In genomic region chr17:19238167-19238505, GRCh38 we compare ENCODE assay signal across 7 cellular contexts. TPM values are rescaled to one million over a fixed set of nuclear protein-coding genes. Genes with fewer than 3 reads are reported as not detected.
DNase-seq lines count a peak whose midpoint lies in the region; ATAC-seq, FAIRE-seq and TF ChIP-seq lines count a peak whose summit lies in the region.

No MANE protein-coding gene starts in this region.

- in situ Hi-C loops in K562 (cut with MboI): no loop called here

- peaks cover 23% of the 10 kb centered on the region for H3K79me2 ChIP-seq in K562 (ENCODE audit: control insufficient read depth, insufficient read depth, low read length)

- WGBS in K562 (ENCODE audit: insufficient coverage, low coverage, missing lambda C conversion rate): 21% methylated on average over 11 of the region's 21 CpGs
- WGBS in small intestine, 3 donors: 4 to 10% (median 6%) methylated on average over 21 of the region's 21 CpGs

- H3K4me3 ChIP-seq in GM06990 (replicated peaks; ENCODE audit: low read depth, low read length): peak overlapping the region; percentile 85
- peak overlapping the region; percentile 76 for H3K4me3 ChIP-seq in MG63
- H3K4me3 ChIP-seq in K562: peak overlapping the region; percentile 84
- peak overlapping the region; percentile 86 to 91 for H3K4me3 ChIP-seq in small intestine (ENCODE audit: low read depth in 1 of 2, low read length in 2 of 2)

- no peaks in the 10 kb centered on the region for H3K9me1 ChIP-seq in K562 (ENCODE audit: control insufficient read depth, insufficient read depth, low read length)

- no peaks in the 10 kb centered on the region for H3K36me3 ChIP-seq in GM06990 (ENCODE audit: control insufficient read depth, insufficient read depth, low read length)
- peaks cover 5% of the 10 kb centered on the region for H3K36me3 ChIP-seq in MG63
- 0 out of 3 replicates have a peak, but pooled peaks cover 3% of the 10 kb centered on the region for H3K36me3 ChIP-seq in K562 (ENCODE audit: control insufficient read depth, insufficient read depth, low read length)
- H3K36me3 ChIP-seq in small intestine (ENCODE audit: control insufficient read depth in 2 of 2, insufficient read depth in 2 of 2, low read length in 2 of 2): no peaks in the 10 kb centered on the region

- H4K20me1 ChIP-seq in K562 (replicated peaks; ENCODE audit: control insufficient read depth, insufficient read depth, low read length): no peaks in the 10 kb centered on the region

- POLR2A ChIA-PET in K562 (lab: Yijun Ruan, JAX): interaction anchor here (2.3 kb wide), 1 partner anchor 10 kb away, joined by 16 read pairs; no protein-coding TSS in a partner anchor

- TF ChIP-seq POLR2A in K562 (conservative IDR thresholded peaks at IDR 0.05): no peak

- FAIRE-seq in K562 (lab: Jason Lieb, UNC) (no peak), small intestine (lab: Jason Lieb, UNC) (no peak)

- no peak for TF ChIP-seq CTCF in GM06990 (IDR thresholded peaks at IDR 0.05; ENCODE audit: insufficient read depth, low read length, poor library complexity, severe bottlenecking)
- TF ChIP-seq CTCF in K562 (IDR thresholded peaks at IDR 0.05 in 2 of 3, conservative IDR thresholded peaks at IDR 0.05 in 1 of 3; ENCODE audit: insufficient read depth in 2 of 3, low read depth in 1 of 3, low read length in 3 of 3): no peak

- CTCF ChIA-PET in K562 (lab: Yijun Ruan, JAX; ENCODE audit: low intra/inter-chr PET ratio): no interaction called here

- no peak for TF ChIP-seq RAD21 in K562 (CRISPR knock-in tag; conservative IDR thresholded peaks at IDR 0.05 in 1 of 2, IDR thresholded peaks at IDR 0.05 in 1 of 2)

- H3K4me2 ChIP-seq in K562 (ENCODE audit: insufficient read depth, low read length): peak overlapping the region; percentile 84

- peaks cover 9 to 11% of the 10 kb centered on the region in 2 experiments for H3K4me1 ChIP-seq in K562 (replicated peaks in 1 of 2; ENCODE audit: control insufficient read depth in 2 of 2, insufficient read depth in 2 of 2, low read length in 2 of 2)
- H3K4me1 ChIP-seq in small intestine (ENCODE audit: control insufficient read depth in 2 of 2, insufficient read depth in 1 of 2, low read depth in 1 of 2, low read length in 1 of 2): no peaks in the 10 kb centered on the region

- H3K27ac ChIP-seq in K562 (ENCODE audit: extremely low read depth, low read depth, low read length) (peak overlapping the region; percentile 69; the same call in 1 of the 3 replicates), small intestine (ENCODE audit: low read depth in 1 of 2, low read length in 1 of 2) (no peak overlapping the region)

- no peak for TF ChIP-seq EP300 in K562 (IDR thresholded peaks at IDR 0.05; ENCODE audit: low read length)

- DNase-seq in GM06990 (ENCODE audit: extremely low read depth, insufficient read length) (peak; percentile 20), MG63 (peak; percentile 33), K562 (ENCODE audit: extremely low read depth in 1 of 4, low spot score in 3 of 4) (peak in 1 of 4 experiments; percentile 16), iPS-NIHi7 (ENCODE audit: extremely low spot score) (peak; percentile 41), small intestine (no peak)

- H3K27me3 ChIP-seq in GM06990 (replicated peaks; ENCODE audit: control insufficient read depth, insufficient read depth, low read length): no peaks in the 10 kb centered on the region
- no peaks in the 10 kb centered on the region for H3K27me3 ChIP-seq in MG63
- H3K27me3 ChIP-seq in K562 (ENCODE audit: control insufficient read depth in 2 of 2, insufficient read depth in 2 of 2, low read length in 2 of 2): no peaks in the 10 kb centered on the region
- no peaks in the 10 kb centered on the region for H3K27me3 ChIP-seq in small intestine (ENCODE audit: control insufficient read depth in 2 of 2, insufficient read depth in 2 of 2, low read length in 2 of 2)

- intact Hi-C loops in K562 (cut with micrococcal nuclease): no loop called here

- no TSS peak for BruUV-seq in K562 (replicated peaks; lab: Mats Ljungman, UMichigan)

- peak overlapping the region; percentile 82; the same call in 1 of the 2 replicates for H2AFZ ChIP-seq in K562 (ENCODE audit: low read depth, low read length)

- peak overlapping the region; percentile 81 to 98; a peak in 3 of 4 replicates for H3K9ac ChIP-seq in K562 (ENCODE audit: insufficient read depth in 1 of 2, low read depth in 2 of 2, low read length in 2 of 2)

- ATAC-seq in K562: peak; percentile 28
- ATAC-seq in GM21529 (IDR thresholded peaks at IDR 0.05; ENCODE audit: unreplicated experiment): no peak
- ATAC-seq in HG03196 (IDR thresholded peaks at IDR 0.05; ENCODE audit: unreplicated experiment): no peak

- H3K9me3 ChIP-seq in MG63 (no peaks in the 10 kb centered on the region), K562 (replicated peaks; ENCODE audit: control insufficient read depth, insufficient read depth, low read depth, low read length) (no peaks in the 10 kb centered on the region), small intestine (ENCODE audit: control insufficient read depth, low read depth) (no peaks in the 10 kb centered on the region)

TF ChIP-seq in K562, 482 proteins besides CTCF, POLR2A, EP300 and RAD21 (continues in another document):
- TF ChIP-seq RREB1 (CRISPR knock-in tag; IDR thresholded peaks at IDR 0.05): no peak
- TF ChIP-seq SPI1 (IDR thresholded peaks at IDR 0.05; ENCODE audit: borderline replicate concordance, low read depth, low read length): peak; percentile 31; the same call in 1 of the 2 replicates

RNA-seq across cellular contexts. Expression of gene EPN2, which starts 1.0 kb away (rescaled TPM):
- total RNA-seq in MG63 (2014; rRNA removed; shearing (Covaris generic); ENCODE audit: low replicate concordance): 16.4 and 31.6 TPM in 2 replicates
- total RNA-seq in K562 (2011; cell fraction: chromatin; rRNA removed; ENCODE audit: low replicate concordance): 57.2 and 65.1 TPM in 2 replicates
- 32.2 and 33.7 TPM in 2 replicates for total RNA-seq in K562 (2011; cell fraction: nucleolus; rRNA removed)
- 38.0 and 45.9 TPM in 2 replicates for total RNA-seq in K562 (2011; cell fraction: nucleoplasm; rRNA removed)
- total RNA-seq in K562 (2014; rRNA removed) (8.7 and 8.9 TPM in 2 replicates), K562 (2014; rRNA removed; fragmentation: Illumina TruSeq; extraction: Trizol) (5.8 and 8.3 TPM in 2 replicates), K562 (2015; rRNA removed; fragmentation: Illumina TruSeq; extraction: Trizol) (6.5 and 8.7 TPM in 2 replicates), K562 (2021) (12.9 and 14.0 TPM in 2 replicates)
- polyA plus RNA-seq in K562 (2011; rRNA removed) (8.8 and 10.4 TPM in 2 replicates), K562 (2014; fragmentation: Illumina TruSeq; extraction: Trizol) (7.4 and 9.0 TPM in 2 replicates), K562 (2014; fragmentation: Nextera tagmentation; extraction: Ambion mirVana) (1 to 10 TPM; 1.0 to 1.3 TPM), K562 (2014; rRNA removed) (9.1 and 10.3 TPM in 2 replicates), small intestine (10 to 100 TPM in 1 of 3 donors, 1 to 10 TPM in 2; 4.2 to 13.8 (median 6.2) TPM)
- 8.6 and 15.3 TPM in 2 replicates for polyA plus RNA-seq in K562 (2011; cell fraction: cytosol; rRNA removed)
- 28.6 and 45.3 TPM in 2 replicates for polyA plus RNA-seq in K562 (2011; cell fraction: nucleus; rRNA removed)
- polyA plus RNA-seq in K562 (2012): 10.2 and 10.7 TPM in 2 replicates
- polyA minus RNA-seq in K562 (2011; rRNA and poly(A)+ RNA removed): 16.7 and 22.5 TPM in 2 replicates
- 7.3 and 8.6 TPM in 2 replicates for polyA minus RNA-seq in K562 (2011; cell fraction: cytosol; rRNA and poly(A)+ RNA removed)
- 16.4 and 21.3 TPM in 2 replicates for polyA minus RNA-seq in K562 (2011; cell fraction: nucleus; rRNA and poly(A)+ RNA removed)
